In the genomic region with DNA sequence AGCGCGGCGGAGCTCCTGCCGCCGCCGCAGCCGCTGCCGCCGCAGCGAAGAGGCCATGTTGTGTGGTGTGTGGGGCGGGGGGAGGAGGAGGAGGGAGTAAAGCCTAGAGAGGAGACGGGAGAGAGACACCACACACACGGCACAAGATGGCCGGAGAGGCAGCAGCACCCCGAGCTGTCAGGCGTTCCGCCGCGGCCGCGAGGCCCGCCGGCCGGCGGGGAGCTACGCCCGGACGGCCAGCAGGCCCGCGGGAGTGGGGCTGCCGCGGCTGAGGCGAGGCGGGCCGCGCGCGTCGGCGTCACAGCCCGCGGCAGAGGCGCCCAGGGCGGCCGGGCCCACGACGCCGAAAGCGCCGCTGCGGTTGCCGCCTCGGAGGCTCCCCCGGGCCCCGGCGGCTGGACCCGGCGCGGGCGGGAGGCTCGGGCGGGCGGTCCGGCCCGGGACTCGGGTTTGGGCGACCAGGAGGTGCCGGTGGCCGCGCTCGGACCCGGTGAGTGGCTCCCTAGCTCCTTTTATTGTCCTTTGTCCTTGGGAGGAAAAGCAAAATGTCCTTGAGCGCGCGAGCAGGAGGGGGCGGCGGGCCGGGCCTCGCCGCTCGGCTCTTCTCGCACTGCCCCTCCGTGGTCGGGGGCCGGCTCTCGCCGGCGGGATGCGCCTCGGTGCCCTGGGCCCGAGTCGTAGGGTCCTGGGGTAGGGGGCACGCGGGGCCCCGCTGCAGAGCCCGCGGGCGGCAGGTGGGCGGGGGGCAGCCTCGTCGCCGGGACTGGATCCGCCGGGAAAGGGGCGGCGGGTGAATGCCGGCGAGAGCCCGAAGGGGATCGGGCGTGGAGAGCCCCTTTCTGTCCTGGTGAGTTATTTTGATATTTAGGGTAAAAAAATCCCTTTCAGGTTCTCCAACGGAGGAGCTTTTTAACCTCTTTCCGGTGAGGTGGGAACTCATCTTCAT, we compare ENCODE assay signal across 8 cellular contexts. TPM values are rescaled to one million over a fixed set of nuclear protein-coding genes. Genes with fewer than 3 reads are reported as not detected.
DNase-seq lines count a peak whose midpoint lies in the region; ATAC-seq, FAIRE-seq and TF ChIP-seq lines count a peak whose summit lies in the region.

No MANE protein-coding gene starts in this region.

- peak overlapping the region; percentile 94 for H3K4me3 Mint-ChIP-seq in activated B cell treated with CpG ODN at 0.5 μM for 24 hours
- peak overlapping the region; percentile 91 to 100 (median 95) for H3K4me3 Mint-ChIP-seq in naive thymus-derived CD4-positive, alpha-beta T cell

- CTCF ChIA-PET in activated B cell treated with CpG ODN at 0.5 μM for 24 hours (lab: Charles Lee), result interaction anchor here (0.6 to 2.9 kb wide), 17 partner anchors 12 to 86 kb away, joined by 3 to 38 read pairs (median 5); partner anchors contain the start of gene CHD2
- CTCF ChIA-PET in naive thymus-derived CD4-positive, alpha-beta T cell (lab: Charles Lee), result interaction anchor here (0.6 to 5.8 kb wide), 15 partner anchors 12 to 74 kb away, joined by 3 to 44 read pairs (median 3); no protein-coding TSS in a partner anchor

- intact Hi-C loops in activated B cell treated with CpG ODN at 0.5 μM for 24 hours (cut with micrococcal nuclease), result loop anchor here (1.0 kb wide), 7 partner anchors 17 to 74 kb away; partner anchors contain the start of gene CHD2
- intact Hi-C loops in naive thymus-derived CD4-positive, alpha-beta T cell (cut with micrococcal nuclease), result loop anchor here (1.0 kb wide), 10 partner anchors 17 to 86 kb away; partner anchors contain the start of gene CHD2 (in 1 of the 2)

- POLR2A ChIA-PET in activated B cell treated with CpG ODN at 0.5 μM for 24 hours (lab: Charles Lee), result interaction anchor here (0.6 to 11.3 kb wide), 32 partner anchors 12 to 97 kb away, joined by 3 to 599 read pairs (median 8); partner anchors contain the start of gene CHD2
- POLR2A ChIA-PET in naive thymus-derived CD4-positive, alpha-beta T cell (lab: Charles Lee), result interaction anchor here (0.7 to 20.7 kb wide), 19 partner anchors 11 to 87 kb away, joined by 3 to 762 read pairs (median 24); partner anchors contain the start of gene CHD2

- H3K9me3 Mint-ChIP-seq in activated B cell treated with CpG ODN at 0.5 μM for 24 hours, result no peaks in the 10 kb centered on the region
- peaks cover 0 to 10% (median 0%) of the 10 kb centered on the region in 11 donors for H3K9me3 Mint-ChIP-seq in naive thymus-derived CD4-positive, alpha-beta T cell

- H3K4me1 ChIP-seq in endocrine pancreas (ENCODE audit: control insufficient read depth, insufficient read depth, low read length), result peaks cover 22% of the 10 kb centered on the region
- peaks cover 43 to 48% of the 10 kb centered on the region in 2 donors for H3K4me1 ChIP-seq in naive thymus-derived CD4-positive, alpha-beta T cell (ENCODE audit: control insufficient read depth in 2 of 2, insufficient read depth in 2 of 2, low read length in 2 of 2)

- peak overlapping the region; percentile 100 for H3K4me3 ChIP-seq in endocrine pancreas (ENCODE audit: control insufficient read depth, insufficient read depth, low read length)
- peak overlapping the region; percentile 78 for H3K4me3 ChIP-seq in naive thymus-derived CD4-positive, alpha-beta T cell (ENCODE audit: low read length)

- no peaks in the 10 kb centered on the region for H3K9me3 ChIP-seq in endocrine pancreas (ENCODE audit: control insufficient read depth, low read length)
- H3K9me3 ChIP-seq in naive thymus-derived CD4-positive, alpha-beta T cell (ENCODE audit: control insufficient read depth in 2 of 3, low read length in 3 of 3), result no peaks in the 10 kb centered on the region

- H3K4me1 Mint-ChIP-seq in activated B cell treated with CpG ODN at 0.5 μM for 24 hours, result peaks cover 51% of the 10 kb centered on the region
- H3K4me1 Mint-ChIP-seq in naive thymus-derived CD4-positive, alpha-beta T cell, result peaks cover 44 to 73% (median 58%) of the 10 kb centered on the region in 7 donors

- peak overlapping the region; percentile 100 for H3K27ac ChIP-seq in naive thymus-derived CD4-positive, alpha-beta T cell (ENCODE audit: low read depth, low read length)

- TF ChIP-seq CTCF in activated B cell treated with CpG ODN at 0.5 μM for 24 hours (IDR thresholded peaks at IDR 0.05), result no peak

- DNase-seq in DMS114 treated with DMSO at 0.1 percent for 48 hours (lab: John Stamatoyannopoulos, UW; ENCODE audit: unreplicated experiment), result peak; percentile 99
- DNase-seq in activated B cell treated with CpG ODN at 0.5 μM for 24 hours, result no peak
- peak in 3 of 9 donors; percentile 49 to 71 (median 62) for DNase-seq in naive thymus-derived CD4-positive, alpha-beta T cell
- DNase-seq in urothelium cell line (ENCODE audit: low spot score), result no peak
- no peak for DNase-seq in NCI-H146 treated with DMSO at 0.1 percent for 48 hours (lab: John Stamatoyannopoulos, UW; ENCODE audit: unreplicated experiment)

- H3K36me3 ChIP-seq in endocrine pancreas (ENCODE audit: control insufficient read depth, insufficient read depth, low read length), result no peaks in the 10 kb centered on the region
- peaks cover 10 to 28% (median 12%) of the 10 kb centered on the region in 3 experiments for H3K36me3 ChIP-seq in naive thymus-derived CD4-positive, alpha-beta T cell (ENCODE audit: control insufficient read depth in 2 of 3, insufficient read depth in 3 of 3, low read length in 3 of 3)

- no peaks in the 10 kb centered on the region for H3K27me3 ChIP-seq in endocrine pancreas (ENCODE audit: control insufficient read depth, insufficient read depth, low read length)
- H3K27me3 ChIP-seq in naive thymus-derived CD4-positive, alpha-beta T cell (ENCODE audit: control insufficient read depth in 2 of 2, insufficient read depth in 2 of 2, low read length in 2 of 2), result no peaks in the 10 kb centered on the region

- FAIRE-seq in urothelium cell line (lab: Jason Lieb, UNC), result peak; percentile 93

- peaks cover 46% of the 10 kb centered on the region for H3K36me3 Mint-ChIP-seq in activated B cell treated with CpG ODN at 0.5 μM for 24 hours (ENCODE audit: low read depth)
- peaks cover 7 to 41% (median 35%) of the 10 kb centered on the region in 5 donors for H3K36me3 Mint-ChIP-seq in naive thymus-derived CD4-positive, alpha-beta T cell

- no peaks in the 10 kb centered on the region for H3K27me3 Mint-ChIP-seq in activated B cell treated with CpG ODN at 0.5 μM for 24 hours
- H3K27me3 Mint-ChIP-seq in naive thymus-derived CD4-positive, alpha-beta T cell, result peaks cover 0 to 2% (median 0%) of the 10 kb centered on the region in 5 donors

- peak; percentile 58 for ATAC-seq in GM21360 (IDR thresholded peaks at IDR 0.05; ENCODE audit: unreplicated experiment)
- ATAC-seq in HG03571 (IDR thresholded peaks at IDR 0.05; ENCODE audit: unreplicated experiment), result peak; percentile 65
- peak; percentile 78 for ATAC-seq in activated B cell treated with CpG ODN at 0.5 μM for 24 hours (ENCODE audit: low read depth)
- peak; percentile 88 for ATAC-seq in naive thymus-derived CD4-positive, alpha-beta T cell

- peak overlapping the region; percentile 91 for H3K27ac Mint-ChIP-seq in activated B cell treated with CpG ODN at 0.5 μM for 24 hours
- H3K27ac Mint-ChIP-seq in naive thymus-derived CD4-positive, alpha-beta T cell, result peak overlapping the region; percentile 98 to 100 (median 99)

- peak overlapping the region; percentile 98 for H3K9ac ChIP-seq in endocrine pancreas (ENCODE audit: control insufficient read depth, insufficient read depth, low read length)

RNA-seq across cellular contexts. Expression of gene CHD2, which starts 17.2 kb away (rescaled TPM):
- 249 and 298 TPM in 2 replicates for total RNA-seq in activated B cell treated with CpG ODN at 0.5 μM for 24 hours
- 100 to 1,000 TPM; 144 to 492 (median 393) TPM for total RNA-seq in naive thymus-derived CD4-positive, alpha-beta T cell
- polyA plus RNA-seq in naive thymus-derived CD4-positive, alpha-beta T cell, result 100 to 1,000 TPM in 1 of 2 donors, 10 to 100 TPM in 1; 70.0 to 103 TPM
